8 cellular contexts compared by ENCODE assay signal in genomic region chr14:90697577-90698206, GRCh38.
A peak's percentile ranks its signal among the peaks of the same experiment; 100 is the strongest.
DNase-seq lines count a peak whose midpoint lies in the region; ATAC-seq, FAIRE-seq and TF ChIP-seq lines count a peak whose summit lies in the region.

No MANE protein-coding gene starts in this region.

- intact Hi-C loops in CD4-positive, alpha-beta memory T cell (cut with micrococcal nuclease) = loop anchor here (1.0 kb wide), 3 partner anchors 61 to 758 kb away; no protein-coding TSS in a partner anchor

- H3K4me2 ChIP-seq in neural cell (ENCODE audit: low read length) = no peak overlapping the region

- CTCF ChIA-PET in CD4-positive, alpha-beta memory T cell (lab: Charles Lee; ENCODE audit: partially characterized antibody) = interaction anchor here (0.8 to 5.5 kb wide), 30 partner anchors 10 to 758 kb away, joined by 3 to 62 read pairs (median 4); no protein-coding TSS in a partner anchor

- H3K79me2 ChIP-seq in neural cell (replicated peaks; ENCODE audit: insufficient read depth, low read length) = no peaks in the 10 kb centered on the region

- H3K4me3 ChIP-seq in CD4-positive, alpha-beta memory T cell (ENCODE audit: low read length in 2 of 2) = no peak overlapping the region
- H3K4me3 ChIP-seq in fibroblast of pulmonary artery (replicated peaks; ENCODE audit: low read depth, low read length) (no peak overlapping the region), neural cell (ENCODE audit: low read length) (no peak overlapping the region)

- no peak overlapping the region for H3K27ac Mint-ChIP-seq in CD4-positive, alpha-beta memory T cell
- peak overlapping the region; percentile 77 for H3K27ac Mint-ChIP-seq in activated T-cell treated with anti-CD3 and anti-CD28 coated beads, Interleukin-2, amount 50 U/mL, for 72 hours
- H3K27ac Mint-ChIP-seq in stimulated activated naive CD8-positive, alpha-beta T cell treated with anti-CD3 and anti-CD28 coated beads, Interleukin-15, amount 100 ng/mL, for 72 hours = no peak overlapping the region

- ATAC-seq in activated T-cell treated with anti-CD3 and anti-CD28 coated beads, Interleukin-2, amount 50 U/mL, for 72 hours (replicated peaks in 1 of 2) = peak; percentile 88 to 91
- ATAC-seq in stimulated activated naive CD8-positive, alpha-beta T cell treated with anti-CD3 and anti-CD28 coated beads, Interleukin-15, amount 100 ng/mL, for 72 hours = peak; percentile 91

- peak overlapping the region in 1 of 8 donors; percentile 52 for H3K4me3 Mint-ChIP-seq in CD4-positive, alpha-beta memory T cell
- no peak overlapping the region for H3K4me3 Mint-ChIP-seq in activated T-cell treated with anti-CD3 and anti-CD28 coated beads, Interleukin-2, amount 50 U/mL, for 72 hours
- H3K4me3 Mint-ChIP-seq in stimulated activated naive CD8-positive, alpha-beta T cell treated with anti-CD3 and anti-CD28 coated beads, Interleukin-15, amount 100 ng/mL, for 72 hours = no peak overlapping the region

- TF ChIP-seq RAD21 in neural cell (conservative IDR thresholded peaks at IDR 0.05) = peak; percentile 93

- H3F3A ChIP-seq in neural cell (ENCODE audit: insufficient read depth, low read length, poor library complexity, severe bottlenecking) = peaks cover 2% of the 10 kb centered on the region

- no peaks in the 10 kb centered on the region for H3K27me3 ChIP-seq in CD4-positive, alpha-beta memory T cell (ENCODE audit: insufficient read depth, low read length)
- H3K27me3 ChIP-seq in neural cell (ENCODE audit: insufficient read depth, low read depth, low read length) = no peaks in the 10 kb centered on the region

- no peaks in the 10 kb centered on the region for H4K20me1 ChIP-seq in neural cell (ENCODE audit: insufficient read depth)

- H3K9me3 ChIP-seq in CD4-positive, alpha-beta memory T cell (ENCODE audit: control insufficient read depth in 1 of 2, low read length in 2 of 2) = no peaks in the 10 kb centered on the region
- no peaks in the 10 kb centered on the region for H3K9me3 ChIP-seq in neural cell (ENCODE audit: low read length)

- DNase-seq in CD4-positive, alpha-beta memory T cell = peak; percentile 63 to 71 (median 71)
- DNase-seq in GM20000 (ENCODE audit: low spot score) (peak; percentile 75), Kasumi-1 (lab: John Stamatoyannopoulos, UW) (peak; percentile 85), RCC 7860 (ENCODE audit: low spot score) (peak; percentile 24), fibroblast of pulmonary artery (ENCODE audit: low read depth) (peak; percentile 83)
- DNase-seq in activated T-cell treated with anti-CD3 and anti-CD28 coated beads, Interleukin-2, amount 50 U/mL, for 72 hours = peak; percentile 79 to 80
- DNase-seq in stimulated activated naive CD8-positive, alpha-beta T cell treated with anti-CD3 and anti-CD28 coated beads, Interleukin-15, amount 100 ng/mL, for 72 hours = peak; percentile 75 to 79

- no peak overlapping the region for H2AFZ ChIP-seq in neural cell (ENCODE audit: low read depth, low read length)

- TF ChIP-seq EP300 in neural cell (conservative IDR thresholded peaks at IDR 0.05; ENCODE audit: poor library complexity, severe bottlenecking) = no peak

- H3K36me3 Mint-ChIP-seq in CD4-positive, alpha-beta memory T cell = no peaks in the 10 kb centered on the region
- no peaks in the 10 kb centered on the region for H3K36me3 Mint-ChIP-seq in activated T-cell treated with anti-CD3 and anti-CD28 coated beads, Interleukin-2, amount 50 U/mL, for 72 hours (ENCODE audit: insufficient read depth in 2 of 2)

- peak; percentile 79 for TF ChIP-seq CTCF in GM20000 (IDR thresholded peaks at IDR 0.05; ENCODE audit: extremely low read depth, missing control alignments)
- peak; percentile 98 for TF ChIP-seq CTCF in fibroblast of pulmonary artery (IDR thresholded peaks at IDR 0.05; ENCODE audit: low read length, missing control alignments)
- peak; percentile 94 for TF ChIP-seq CTCF in neural cell (IDR thresholded peaks at IDR 0.05; ENCODE audit: poor library complexity, severe bottlenecking)

- H3K36me3 ChIP-seq in CD4-positive, alpha-beta memory T cell (ENCODE audit: insufficient read depth, low read length) = no peaks in the 10 kb centered on the region
- H3K36me3 ChIP-seq in neural cell (ENCODE audit: insufficient read depth, low read length) = peaks cover 3% of the 10 kb centered on the region

- H3K9ac ChIP-seq in neural cell (ENCODE audit: low read length) = no peak overlapping the region

- H3K4me1 ChIP-seq in CD4-positive, alpha-beta memory T cell (ENCODE audit: insufficient read depth, low read length) = no peaks in the 10 kb centered on the region

- H3K9me3 Mint-ChIP-seq in CD4-positive, alpha-beta memory T cell = no peaks in the 10 kb centered on the region
- H3K9me3 Mint-ChIP-seq in activated T-cell treated with anti-CD3 and anti-CD28 coated beads, Interleukin-2, amount 50 U/mL, for 72 hours = no peaks in the 10 kb centered on the region
- no peaks in the 10 kb centered on the region for H3K9me3 Mint-ChIP-seq in stimulated activated naive CD8-positive, alpha-beta T cell treated with anti-CD3 and anti-CD28 coated beads, Interleukin-15, amount 100 ng/mL, for 72 hours

- no peak for FAIRE-seq in RCC 7860 (lab: Jason Lieb, UNC)

- H3K9me2 ChIP-seq in neural cell (ENCODE audit: insufficient read depth, low read length) = no peaks in the 10 kb centered on the region

- peaks cover 0 to 1% of the 10 kb centered on the region in 2 donors for H3K27me3 Mint-ChIP-seq in CD4-positive, alpha-beta memory T cell
- H3K27me3 Mint-ChIP-seq in activated T-cell treated with anti-CD3 and anti-CD28 coated beads, Interleukin-2, amount 50 U/mL, for 72 hours (ENCODE audit: low read depth) = peaks cover 7% of the 10 kb centered on the region
- no peaks in the 10 kb centered on the region for H3K27me3 Mint-ChIP-seq in stimulated activated naive CD8-positive, alpha-beta T cell treated with anti-CD3 and anti-CD28 coated beads, Interleukin-15, amount 100 ng/mL, for 72 hours

- no peak overlapping the region for H3K27ac ChIP-seq in CD4-positive, alpha-beta memory T cell (ENCODE audit: low read depth, low read length)
- no peak overlapping the region for H3K27ac ChIP-seq in neural cell (ENCODE audit: low read length)

- POLR2A ChIA-PET in CD4-positive, alpha-beta memory T cell (lab: Charles Lee; ENCODE audit: partially characterized antibody) = interaction anchor here (0.8 to 2.2 kb wide), 3 partner anchors 299 to 314 kb away, joined by 5 to 16 read pairs (median 6); partner anchors contain the start of gene CALM1

- H3K4me1 Mint-ChIP-seq in CD4-positive, alpha-beta memory T cell = peaks cover 0 to 2% (median 0%) of the 10 kb centered on the region in 4 donors
- H3K4me1 Mint-ChIP-seq in activated T-cell treated with anti-CD3 and anti-CD28 coated beads, Interleukin-2, amount 50 U/mL, for 72 hours (ENCODE audit: low read depth) = peaks cover 11% of the 10 kb centered on the region
- H3K4me1 Mint-ChIP-seq in stimulated activated naive CD8-positive, alpha-beta T cell treated with anti-CD3 and anti-CD28 coated beads, Interleukin-15, amount 100 ng/mL, for 72 hours = peaks cover 9% of the 10 kb centered on the region

TF ChIP-seq in neural cell, 6 proteins besides CTCF, POLR2A, EP300 and RAD21:
- TF ChIP-seq MXI1 (conservative IDR thresholded peaks at IDR 0.05; ENCODE audit: poor library complexity, severe bottlenecking) (no peak), SMC3 (conservative IDR thresholded peaks at IDR 0.05; ENCODE audit: poor library complexity) (peak; percentile 92), POLR2AphosphoS5 (IDR thresholded peaks at IDR 0.05) (no peak)

Comparison
In these comparisons a context has a peak if more than half of its experiments do, and no peak if none do; other contexts are left out.
1. DNase-seq: peak in every context shown above with its lines; median percentile 85 in Kasumi-1; 83 in fibroblast of pulmonary artery; 80 in activated T-cell treated with anti-CD3 and anti-CD28 coated beads, Interleukin-2, amount 50 U/mL, for 72 hours; 77 in stimulated activated naive CD8-positive, alpha-beta T cell treated with anti-CD3 and anti-CD28 coated beads, Interleukin-15, amount 100 ng/mL, for 72 hours; 75 in GM20000; 71 in CD4-positive, alpha-beta memory T cell; 24 in RCC 7860.